1 cellular context compared by ENCODE assay signal in genomic region chr12:92003701-92004100, GRCh38.
TF ChIP-seq lines count a peak whose summit lies in the region.

No MANE protein-coding gene starts in this region.

TF ChIP-seq in K562, 482 proteins besides CTCF, POLR2A, EP300 and RAD21 (continued from another document and continues in another):
- peak; percentile 86; the same call in 1 of the 2 replicates for TF ChIP-seq POLR2AphosphoS5 (IDR thresholded peaks at IDR 0.05; ENCODE audit: control insufficient read depth, insufficient read depth, low read depth, low read length)
- no peak for TF ChIP-seq HMG20A (CRISPR knock-in tag; conservative IDR thresholded peaks at IDR 0.05)
- no peak for TF ChIP-seq ELF1 (tag; IDR thresholded peaks at IDR 0.05)
- TF ChIP-seq NCOA4 (IDR thresholded peaks at IDR 0.05; ENCODE audit: partially characterized antibody): no peak
- TF ChIP-seq HNRNPLL (IDR thresholded peaks at IDR 0.05; ENCODE audit: low read depth, low read length, poor library complexity, severe bottlenecking): no peak
- TF ChIP-seq, protein P1, sequence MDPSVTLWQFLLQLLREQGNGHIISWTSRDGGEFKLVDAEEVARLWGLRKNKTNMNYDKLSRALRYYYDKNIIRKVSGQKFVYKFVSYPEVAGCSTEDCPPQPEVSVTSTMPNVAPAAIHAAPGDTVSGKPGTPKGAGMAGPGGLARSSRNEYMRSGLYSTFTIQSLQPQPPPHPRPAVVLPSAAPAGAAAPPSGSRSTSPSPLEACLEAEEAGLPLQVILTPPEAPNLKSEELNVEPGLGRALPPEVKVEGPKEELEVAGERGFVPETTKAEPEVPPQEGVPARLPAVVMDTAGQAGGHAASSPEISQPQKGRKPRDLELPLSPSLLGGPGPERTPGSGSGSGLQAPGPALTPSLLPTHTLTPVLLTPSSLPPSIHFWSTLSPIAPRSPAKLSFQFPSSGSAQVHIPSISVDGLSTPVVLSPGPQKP (CRISPR knock-in tag; IDR thresholded peaks at IDR 0.05): no peak
- 0 out of 2 replicates have a peak, but pooled peaks have one; percentile 49 for TF ChIP-seq GATAD2A (IDR thresholded peaks at IDR 0.05)
- no peak for TF ChIP-seq POLR3A (IDR thresholded peaks at IDR 0.05; ENCODE audit: borderline replicate concordance, extremely low read depth, insufficient read depth, insufficient read length)
- no peak for TF ChIP-seq MCM3 (IDR thresholded peaks at IDR 0.05)
- peak; percentile 75 for TF ChIP-seq BRD9 (IDR thresholded peaks at IDR 0.05; ENCODE audit: low read depth, partially characterized antibody)
- TF ChIP-seq, protein P2, sequence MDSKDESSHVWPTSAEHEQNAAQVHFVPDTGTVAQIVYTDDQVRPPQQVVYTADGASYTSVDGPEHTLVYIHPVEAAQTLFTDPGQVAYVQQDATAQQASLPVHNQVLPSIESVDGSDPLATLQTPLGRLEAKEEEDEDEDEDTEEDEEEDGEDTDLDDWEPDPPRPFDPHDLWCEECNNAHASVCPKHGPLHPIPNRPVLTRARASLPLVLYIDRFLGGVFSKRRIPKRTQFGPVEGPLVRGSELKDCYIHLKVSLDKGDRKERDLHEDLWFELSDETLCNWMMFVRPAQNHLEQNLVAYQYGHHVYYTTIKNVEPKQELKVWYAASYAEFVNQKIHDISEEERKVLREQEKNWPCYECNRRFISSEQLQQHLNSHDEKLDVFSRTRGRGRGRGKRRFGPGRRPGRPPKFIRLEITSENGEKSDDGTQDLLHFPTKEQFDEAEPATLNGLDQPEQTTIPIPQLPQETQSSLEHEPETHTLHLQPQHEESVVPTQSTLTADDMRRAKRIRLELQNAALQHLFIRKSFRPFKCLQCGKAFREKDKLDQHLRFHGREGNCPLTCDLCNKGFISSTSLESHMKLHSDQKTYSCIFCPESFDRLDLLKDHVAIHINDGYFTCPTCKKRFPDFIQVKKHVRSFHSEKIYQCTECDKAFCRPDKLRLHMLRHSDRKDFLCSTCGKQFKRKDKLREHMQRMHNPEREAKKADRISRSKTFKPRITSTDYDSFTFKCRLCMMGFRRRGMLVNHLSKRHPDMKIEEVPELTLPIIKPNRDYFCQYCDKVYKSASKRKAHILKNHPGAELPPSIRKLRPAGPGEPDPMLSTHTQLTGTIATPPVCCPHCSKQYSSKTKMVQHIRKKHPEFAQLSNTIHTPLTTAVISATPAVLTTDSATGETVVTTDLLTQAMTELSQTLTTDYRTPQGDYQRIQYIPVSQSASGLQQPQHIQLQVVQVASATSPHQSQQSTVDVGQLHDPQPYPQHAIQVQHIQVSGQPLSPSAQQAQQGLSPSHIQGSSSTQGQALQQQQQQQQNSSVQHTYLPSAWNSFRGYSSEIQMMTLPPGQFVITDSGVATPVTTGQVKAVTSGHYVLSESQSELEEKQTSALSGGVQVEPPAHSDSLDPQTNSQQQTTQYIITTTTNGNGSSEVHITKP (IDR thresholded peaks at IDR 0.05; ENCODE audit: partially characterized antibody): peak; percentile 65
- TF ChIP-seq SOX6 (IDR thresholded peaks at IDR 0.05): peak; percentile 73; the same call in 1 of the 2 replicates
- TF ChIP-seq CHD1 (IDR thresholded peaks at IDR 0.05; ENCODE audit: low read length): no peak
- TF ChIP-seq DIDO1 (tag; IDR thresholded peaks at IDR 0.05; ENCODE audit: low read depth): no peak
- TF ChIP-seq NCOR1 (IDR thresholded peaks at IDR 0.05): peak; percentile 92
- peak; percentile 60 for TF ChIP-seq MBD2 (IDR thresholded peaks at IDR 0.05; ENCODE audit: borderline replicate concordance, low read depth)
- TF ChIP-seq ESRRA (IDR thresholded peaks at IDR 0.05; ENCODE audit: borderline replicate concordance, low read depth): no peak
- TF ChIP-seq ZNF592 (IDR thresholded peaks at IDR 0.05): peak; percentile 59; the same call in 1 of the 2 replicates
- no peak for TF ChIP-seq SPI1 (IDR thresholded peaks at IDR 0.05; ENCODE audit: borderline replicate concordance, low read depth, low read length)
- peak; percentile 69 for TF ChIP-seq GATA2 (CRISPR knock-in tag; IDR thresholded peaks at IDR 0.05)
- TF ChIP-seq STAT5A (IDR thresholded peaks at IDR 0.05; ENCODE audit: borderline replicate concordance, low read length): peak; percentile 62; the same call in 1 of the 2 replicates
- TF ChIP-seq KLF16 (IDR thresholded peaks at IDR 0.05): peak; percentile 78
- no peak for TF ChIP-seq BCL6 (CRISPR knock-in tag; IDR thresholded peaks at IDR 0.05)
- TF ChIP-seq ETV1 (tag; conservative IDR thresholded peaks at IDR 0.05; ENCODE audit: low read depth): no peak
- TF ChIP-seq ZNF384 (IDR thresholded peaks at IDR 0.05; ENCODE audit: low read depth, low read length): no peak
- no peak for TF ChIP-seq HIVEP1 (CRISPR knock-in tag; IDR thresholded peaks at IDR 0.05)
- TF ChIP-seq FOXO4 (CRISPR knock-in tag; IDR thresholded peaks at IDR 0.05): no peak
- TF ChIP-seq TAL1 (IDR thresholded peaks at IDR 0.05): peak; percentile 89
- TF ChIP-seq, protein P3, sequence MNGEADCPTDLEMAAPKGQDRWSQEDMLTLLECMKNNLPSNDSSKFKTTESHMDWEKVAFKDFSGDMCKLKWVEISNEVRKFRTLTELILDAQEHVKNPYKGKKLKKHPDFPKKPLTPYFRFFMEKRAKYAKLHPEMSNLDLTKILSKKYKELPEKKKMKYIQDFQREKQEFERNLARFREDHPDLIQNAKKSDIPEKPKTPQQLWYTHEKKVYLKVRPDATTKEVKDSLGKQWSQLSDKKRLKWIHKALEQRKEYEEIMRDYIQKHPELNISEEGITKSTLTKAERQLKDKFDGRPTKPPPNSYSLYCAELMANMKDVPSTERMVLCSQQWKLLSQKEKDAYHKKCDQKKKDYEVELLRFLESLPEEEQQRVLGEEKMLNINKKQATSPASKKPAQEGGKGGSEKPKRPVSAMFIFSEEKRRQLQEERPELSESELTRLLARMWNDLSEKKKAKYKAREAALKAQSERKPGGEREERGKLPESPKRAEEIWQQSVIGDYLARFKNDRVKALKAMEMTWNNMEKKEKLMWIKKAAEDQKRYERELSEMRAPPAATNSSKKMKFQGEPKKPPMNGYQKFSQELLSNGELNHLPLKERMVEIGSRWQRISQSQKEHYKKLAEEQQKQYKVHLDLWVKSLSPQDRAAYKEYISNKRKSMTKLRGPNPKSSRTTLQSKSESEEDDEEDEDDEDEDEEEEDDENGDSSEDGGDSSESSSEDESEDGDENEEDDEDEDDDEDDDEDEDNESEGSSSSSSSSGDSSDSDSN (IDR thresholded peaks at IDR 0.05; ENCODE audit: borderline replicate concordance in 1 of 2, low read depth in 2 of 2, low read length in 2 of 2): no peak
- TF ChIP-seq NFXL1 (CRISPR knock-in tag; IDR thresholded peaks at IDR 0.05): no peak
- TF ChIP-seq FOXK2 (conservative IDR thresholded peaks at IDR 0.05 in 1 of 2, IDR thresholded peaks at IDR 0.05 in 1 of 2; ENCODE audit: low read depth in 2 of 2): peak; percentile 55 to 73
- TF ChIP-seq, protein P4, sequence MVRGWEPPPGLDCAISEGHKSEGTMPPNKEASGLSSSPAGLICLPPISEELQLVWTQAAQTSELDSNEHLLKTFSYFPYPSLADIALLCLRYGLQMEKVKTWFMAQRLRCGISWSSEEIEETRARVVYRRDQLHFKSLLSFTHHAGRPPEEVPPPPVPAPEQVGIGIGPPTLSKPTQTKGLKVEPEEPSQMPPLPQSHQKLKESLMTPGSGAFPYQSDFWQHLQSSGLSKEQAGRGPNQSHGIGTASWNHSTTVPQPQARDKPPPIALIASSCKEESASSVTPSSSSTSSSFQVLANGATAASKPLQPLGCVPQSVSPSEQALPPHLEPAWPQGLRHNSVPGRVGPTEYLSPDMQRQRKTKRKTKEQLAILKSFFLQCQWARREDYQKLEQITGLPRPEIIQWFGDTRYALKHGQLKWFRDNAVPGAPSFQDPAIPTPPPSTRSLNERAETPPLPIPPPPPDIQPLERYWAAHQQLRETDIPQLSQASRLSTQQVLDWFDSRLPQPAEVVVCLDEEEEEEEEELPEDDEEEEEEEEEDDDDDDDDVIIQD (CRISPR knock-in tag; IDR thresholded peaks at IDR 0.05): no peak
- TF ChIP-seq HMBOX1 (IDR thresholded peaks at IDR 0.05): peak; percentile 86
- TF ChIP-seq EHMT2 (IDR thresholded peaks at IDR 0.05): peak; percentile 69
- TF ChIP-seq ETV6 (IDR thresholded peaks at IDR 0.05; ENCODE audit: borderline replicate concordance in 1 of 2, low read depth in 2 of 2, low read length in 1 of 2): no peak
- TF ChIP-seq ETV6 (CRISPR knock-in tag; IDR thresholded peaks at IDR 0.05; ENCODE audit: borderline replicate concordance): no peak
- TF ChIP-seq SMARCE1 (IDR thresholded peaks at IDR 0.05): peak; percentile 70; the same call in 1 of the 2 replicates
- peak; percentile 94 for TF ChIP-seq DPF2 (IDR thresholded peaks at IDR 0.05)
- TF ChIP-seq NFIC (IDR thresholded peaks at IDR 0.05): peak; percentile 87
- TF ChIP-seq NR2C2 (CRISPR knock-in tag; IDR thresholded peaks at IDR 0.05): no peak
- no peak for TF ChIP-seq NR2C2 (tag; IDR thresholded peaks at IDR 0.05)
- TF ChIP-seq EWSR1 (IDR thresholded peaks at IDR 0.05; ENCODE audit: borderline replicate concordance, low read depth, partially characterized antibody): no peak
- TF ChIP-seq, protein P5, sequence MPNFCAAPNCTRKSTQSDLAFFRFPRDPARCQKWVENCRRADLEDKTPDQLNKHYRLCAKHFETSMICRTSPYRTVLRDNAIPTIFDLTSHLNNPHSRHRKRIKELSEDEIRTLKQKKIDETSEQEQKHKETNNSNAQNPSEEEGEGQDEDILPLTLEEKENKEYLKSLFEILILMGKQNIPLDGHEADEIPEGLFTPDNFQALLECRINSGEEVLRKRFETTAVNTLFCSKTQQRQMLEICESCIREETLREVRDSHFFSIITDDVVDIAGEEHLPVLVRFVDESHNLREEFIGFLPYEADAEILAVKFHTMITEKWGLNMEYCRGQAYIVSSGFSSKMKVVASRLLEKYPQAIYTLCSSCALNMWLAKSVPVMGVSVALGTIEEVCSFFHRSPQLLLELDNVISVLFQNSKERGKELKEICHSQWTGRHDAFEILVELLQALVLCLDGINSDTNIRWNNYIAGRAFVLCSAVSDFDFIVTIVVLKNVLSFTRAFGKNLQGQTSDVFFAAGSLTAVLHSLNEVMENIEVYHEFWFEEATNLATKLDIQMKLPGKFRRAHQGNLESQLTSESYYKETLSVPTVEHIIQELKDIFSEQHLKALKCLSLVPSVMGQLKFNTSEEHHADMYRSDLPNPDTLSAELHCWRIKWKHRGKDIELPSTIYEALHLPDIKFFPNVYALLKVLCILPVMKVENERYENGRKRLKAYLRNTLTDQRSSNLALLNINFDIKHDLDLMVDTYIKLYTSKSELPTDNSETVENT (CRISPR knock-in tag; IDR thresholded peaks at IDR 0.05): no peak
- TF ChIP-seq MTA3 (IDR thresholded peaks at IDR 0.05; ENCODE audit: borderline replicate concordance): 0 out of 2 replicates have a peak, but pooled peaks have one; percentile 22
- no peak for TF ChIP-seq HNRNPK (IDR thresholded peaks at IDR 0.05; ENCODE audit: low read depth, low read length, poor library complexity, severe bottlenecking)
- TF ChIP-seq FOXA1 (IDR thresholded peaks at IDR 0.05; ENCODE audit: borderline replicate concordance): no peak
- no peak for TF ChIP-seq ZNF644 (tag; IDR thresholded peaks at IDR 0.05; ENCODE audit: low read depth)
